14 cellular contexts compared by ENCODE assay signal in the genomic region with DNA sequence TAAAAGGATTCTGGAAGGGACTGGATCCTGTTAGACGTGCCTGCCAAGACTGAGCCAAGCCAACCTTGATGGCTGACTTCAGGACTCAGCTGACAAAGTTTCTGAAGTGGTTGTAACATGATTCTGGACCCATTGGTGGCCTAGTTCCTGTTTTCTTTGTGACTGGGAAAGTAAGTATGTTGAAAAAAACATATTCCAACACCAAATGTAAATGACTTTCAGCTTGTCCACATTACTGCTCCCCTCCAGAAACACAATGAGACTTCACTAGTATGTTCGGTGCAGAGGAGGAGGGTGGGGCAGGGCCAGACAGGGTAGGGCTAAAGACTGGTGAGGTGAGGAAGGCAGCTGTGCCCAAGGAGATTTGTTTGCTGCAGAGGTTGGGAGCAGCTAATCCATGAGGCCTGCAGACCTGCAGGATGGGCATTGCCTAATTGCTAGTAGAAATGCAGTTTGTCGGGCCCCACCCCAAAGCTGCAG. TPM values are rescaled to one million over a fixed set of nuclear protein-coding genes. Genes with fewer than 3 reads are reported as not detected.
DNase-seq lines count a peak whose midpoint lies in the region; ATAC-seq, FAIRE-seq and TF ChIP-seq lines count a peak whose summit lies in the region.
"Had no signal": no experiment of that assay in that cellular context is flagged by ENCODE, and none has a peak within 500 bp of the region (broad histone marks: within the 10 kb centered on the region; RNA-seq: fewer than 3 reads in every experiment).

No MANE protein-coding gene starts in this region.

- DNase-seq in A549 (ENCODE audit: low read depth in 1 of 2, low spot score in 1 of 2) (no peak), MV-4-11 (lab: John Stamatoyannopoulos, UW) (peak; percentile 50), right lobe of liver (no peak), COLO829 (ENCODE audit: low spot score) (no peak)
- no peak for DNase-seq in activated T-cell treated with anti-CD3 and anti-CD28 coated beads, Interleukin-2, amount 50 U/mL, for 4 hours
- DNase-seq in activated CD4-positive, alpha-beta memory T cell treated with anti-CD3 and anti-CD28 coated beads for 36 hours = no peak
- DNase-seq: activated naive CD8-positive, alpha-beta T cell treated with anti-CD3 and anti-CD28 coated beads, Interleukin-2, amount 50 U/mL, for 24 hours; AML-193; NCI-H2171 treated with DMSO at 0.1 percent for 48 hours had no signal

- no peak for TF ChIP-seq CTCF in A549 (IDR thresholded peaks at IDR 0.05)
- no peak for TF ChIP-seq CTCF in right lobe of liver (IDR thresholded peaks at IDR 0.05)

- 85% methylated on average over 3 of the region's 3 CpGs for WGBS in A549 (ENCODE audit: missing lambda C conversion rate)
- WGBS in right lobe of liver (ENCODE audit: insufficient coverage, low coverage, low lambda C conversion rate, missing lambda C conversion rate) = 25% methylated on average over 1 of the region's 3 CpGs

- no peaks in the 10 kb centered on the region for H3K27me3 Mint-ChIP-seq in activated T-cell treated with anti-CD3 and anti-CD28 coated beads, Interleukin-2, amount 50 U/mL, for 4 hours (ENCODE audit: low read depth)
- no peaks in the 10 kb centered on the region for H3K27me3 Mint-ChIP-seq in activated CD4-positive, alpha-beta memory T cell treated with anti-CD3 and anti-CD28 coated beads for 36 hours
- H3K27me3 Mint-ChIP-seq: activated naive CD8-positive, alpha-beta T cell treated with anti-CD3 and anti-CD28 coated beads, Interleukin-2, amount 50 U/mL, for 24 hours had no signal

- FAIRE-seq in A549 (lab: Jason Lieb, UNC) = peak; percentile 56
- FAIRE-seq: endometrium had no signal

- peaks cover 0 to 58% (median 14%) of the 10 kb centered on the region in 4 donors for H3K36me3 ChIP-seq in right lobe of liver

- H3K9me3 Mint-ChIP-seq in activated T-cell treated with anti-CD3 and anti-CD28 coated beads, Interleukin-2, amount 50 U/mL, for 4 hours = no peaks in the 10 kb centered on the region
- H3K9me3 Mint-ChIP-seq in activated CD4-positive, alpha-beta memory T cell treated with anti-CD3 and anti-CD28 coated beads for 36 hours = no peaks in the 10 kb centered on the region
- H3K9me3 Mint-ChIP-seq: activated naive CD8-positive, alpha-beta T cell treated with anti-CD3 and anti-CD28 coated beads, Interleukin-2, amount 50 U/mL, for 24 hours; T-helper 2 cell treated with Interferon-gamma antibody and Interleukin-4, amounts not matched to agents 5 μg/mL and 100 μg/mL, for 36 hours had no signal

- no peak overlapping the region for H3K27ac Mint-ChIP-seq in activated CD4-positive, alpha-beta memory T cell treated with anti-CD3 and anti-CD28 coated beads for 36 hours
- H3K27ac Mint-ChIP-seq: activated naive CD8-positive, alpha-beta T cell treated with anti-CD3 and anti-CD28 coated beads, Interleukin-2, amount 50 U/mL, for 24 hours; T-helper 2 cell treated with Interferon-gamma antibody and Interleukin-4, amounts not matched to agents 5 μg/mL and 100 μg/mL, for 36 hours had no signal

- no peak for TF ChIP-seq EP300 in A549 (IDR thresholded peaks at IDR 0.05)

- H3K27ac ChIP-seq in A549 (no peak overlapping the region), right lobe of liver (peak overlapping the region; percentile 66 to 95 (median 91))
- H3K27ac ChIP-seq: KMS-11 had no signal

- intact Hi-C loops in right lobe of liver (cut with DNase I) = no loop called here
- intact Hi-C loops in activated CD4-positive, alpha-beta memory T cell treated with anti-CD3 and anti-CD28 coated beads for 36 hours (cut with micrococcal nuclease) = no loop called here

- H3K4me1 Mint-ChIP-seq in activated T-cell treated with anti-CD3 and anti-CD28 coated beads, Interleukin-2, amount 50 U/mL, for 4 hours (ENCODE audit: low read depth) = no peaks in the 10 kb centered on the region
- H3K4me1 Mint-ChIP-seq in activated CD4-positive, alpha-beta memory T cell treated with anti-CD3 and anti-CD28 coated beads for 36 hours (ENCODE audit: low read depth) = no peaks in the 10 kb centered on the region
- H3K4me1 Mint-ChIP-seq: activated naive CD8-positive, alpha-beta T cell treated with anti-CD3 and anti-CD28 coated beads, Interleukin-2, amount 50 U/mL, for 24 hours had no signal

- no peak overlapping the region for H3K4me3 Mint-ChIP-seq in activated T-cell treated with anti-CD3 and anti-CD28 coated beads, Interleukin-2, amount 50 U/mL, for 4 hours
- H3K4me3 Mint-ChIP-seq in activated CD4-positive, alpha-beta memory T cell treated with anti-CD3 and anti-CD28 coated beads for 36 hours = no peak overlapping the region
- H3K4me3 Mint-ChIP-seq: activated naive CD8-positive, alpha-beta T cell treated with anti-CD3 and anti-CD28 coated beads, Interleukin-2, amount 50 U/mL, for 24 hours; T-helper 2 cell treated with Interferon-gamma antibody and Interleukin-4, amounts not matched to agents 5 μg/mL and 100 μg/mL, for 36 hours had no signal

- no peak for TF ChIP-seq POLR2A in A549 (IDR thresholded peaks at IDR 0.05; ENCODE audit: low read length)
- TF ChIP-seq POLR2A in right lobe of liver (IDR thresholded peaks at IDR 0.05) = no peak

- CTCF ChIA-PET in A549 (lab: Yijun Ruan, JAX) = interaction anchor here (0.5 to 30.6 kb wide), 7 partner anchors 10 to 112 kb away, joined by 3 to 742 read pairs (median 9); a partner anchor contains a TSS
- CTCF ChIA-PET in activated CD4-positive, alpha-beta memory T cell treated with anti-CD3 and anti-CD28 coated beads for 36 hours (lab: Charles Lee) = interaction anchor here (1.5 kb wide), 1 partner anchor 12 kb away, joined by 8 read pairs; no protein-coding TSS in a partner anchor

- H3K36me3 Mint-ChIP-seq in activated T-cell treated with anti-CD3 and anti-CD28 coated beads, Interleukin-2, amount 50 U/mL, for 4 hours (ENCODE audit: insufficient read depth) = peaks cover 31% of the 10 kb centered on the region
- H3K36me3 Mint-ChIP-seq in activated CD4-positive, alpha-beta memory T cell treated with anti-CD3 and anti-CD28 coated beads for 36 hours = peaks cover 34% of the 10 kb centered on the region

- H3K4me1 ChIP-seq in A549 (peaks cover 26% of the 10 kb centered on the region), right lobe of liver (peaks cover 0 to 52% (median 22%) of the 10 kb centered on the region in 4 donors)

- no peak for TF ChIP-seq RAD21 in A549 (conservative IDR thresholded peaks at IDR 0.05 in 1 of 2, IDR thresholded peaks at IDR 0.05 in 1 of 2)

- no peaks in the 10 kb centered on the region for H3K9me3 ChIP-seq in A549
- H3K9me3 ChIP-seq in right lobe of liver = no peaks in the 10 kb centered on the region

- H3K4me2 ChIP-seq in A549 = no peak overlapping the region
- H3K4me2 ChIP-seq: KMS-11 had no signal

- H3K27me3 ChIP-seq in right lobe of liver = no peaks in the 10 kb centered on the region

- no peak overlapping the region for H3K4me3 ChIP-seq in A549
- H3K4me3 ChIP-seq in right lobe of liver = no peak overlapping the region

- ATAC-seq in A549 (no peak), esophagus mucosa (peak; percentile 97), right lobe of liver (peak; percentile 11 to 57 (median 54)), HG03097 (IDR thresholded peaks at IDR 0.05; ENCODE audit: low FRiP score, unreplicated experiment) (no peak)
- ATAC-seq in activated T-cell treated with anti-CD3 and anti-CD28 coated beads, Interleukin-2, amount 50 U/mL, for 4 hours = no peak
- ATAC-seq: activated naive CD8-positive, alpha-beta T cell treated with anti-CD3 and anti-CD28 coated beads, Interleukin-2, amount 50 U/mL, for 24 hours had no signal

- POLR2A ChIA-PET in A549 (lab: Yijun Ruan, JAX) = interaction anchor here (0.5 to 2.0 kb wide), 3 partner anchors 22 to 37 kb away, joined by 3 to 6 read pairs (median 4); a partner anchor contains a TSS
- POLR2A ChIA-PET in activated CD4-positive, alpha-beta memory T cell treated with anti-CD3 and anti-CD28 coated beads for 36 hours (lab: Charles Lee) = no interaction called here

RNA-seq across cellular contexts. Expression of a gene that starts 26.4 kb away (rescaled TPM):
- polyA plus RNA-seq in A549 (2011; rRNA removed) (82.9 and 95.8 TPM in 2 replicates), A549 (2017; fragmentation: RNase III; extraction: RNeasy Plus Mini Kit Qiagen cat#74134 plus additional on column Dnase treatment) (270 to 323 TPM (median 299 TPM) in 3 replicates)
- 36.4 and 45.1 TPM in 2 replicates for polyA plus RNA-seq in A549 (2012; cell fraction: cytosol; rRNA removed)
- 41.7 and 57.7 TPM in 2 replicates for polyA plus RNA-seq in A549 (2012; cell fraction: nucleus; rRNA removed)
- 74.5 and 81.8 TPM in 2 replicates for polyA minus RNA-seq in A549 (2011; rRNA and poly(A)+ RNA removed)
- total RNA-seq in esophagus mucosa (63.0 TPM), right lobe of liver (10 to 100 TPM; 50.8 to 76.7 (median 72.0) TPM)
- total RNA-seq in activated T-cell treated with anti-CD3 and anti-CD28 coated beads, Interleukin-2, amount 50 U/mL, for 4 hours = 100 to 1,000 TPM; 228 to 255 (median 241) TPM
- 100 to 1,000 TPM; 158 TPM for total RNA-seq in activated CD4-positive, alpha-beta memory T cell treated with anti-CD3 and anti-CD28 coated beads for 36 hours

RNA-seq across cellular contexts. Expression of a gene that starts 36.1 kb away (rescaled TPM):
- 21.4 and 26.2 TPM in 2 replicates for polyA plus RNA-seq in A549 (2011; rRNA removed)
- 27.3 and 36.1 TPM in 2 replicates for polyA plus RNA-seq in A549 (2012; cell fraction: cytosol; rRNA removed)
- 50.5 and 50.8 TPM in 2 replicates for polyA plus RNA-seq in A549 (2012; cell fraction: nucleus; rRNA removed)
- 17.4 to 18.7 TPM (median 18.2 TPM) in 3 replicates for polyA plus RNA-seq in A549 (2017; fragmentation: RNase III; extraction: RNeasy Plus Mini Kit Qiagen cat#74134 plus additional on column Dnase treatment)
- 68.2 and 69.2 TPM in 2 replicates for polyA minus RNA-seq in A549 (2011; rRNA and poly(A)+ RNA removed)
- total RNA-seq in esophagus mucosa = 19.5 TPM
- 10 to 100 TPM; 13.2 to 20.6 (median 16.6) TPM for total RNA-seq in right lobe of liver
- 10 to 100 TPM; 17.3 to 21.1 (median 19.1) TPM for total RNA-seq in activated T-cell treated with anti-CD3 and anti-CD28 coated beads, Interleukin-2, amount 50 U/mL, for 4 hours
- total RNA-seq in activated CD4-positive, alpha-beta memory T cell treated with anti-CD3 and anti-CD28 coated beads for 36 hours = 10 to 100 TPM; 32.0 to 34.0 TPM

RNA-seq across cellular contexts. Expression of a gene that starts 44.8 kb away (rescaled TPM):
- polyA plus RNA-seq in A549 (2011; rRNA removed) = 55.5 and 56.6 TPM in 2 replicates
- polyA plus RNA-seq in A549 (2012; cell fraction: cytosol; rRNA removed) = 98.3 and 162 TPM in 2 replicates
- polyA plus RNA-seq in A549 (2012; cell fraction: nucleus; rRNA removed) = 215 and 231 TPM in 2 replicates
- 104 to 107 TPM (median 105 TPM) in 3 replicates for polyA plus RNA-seq in A549 (2017; fragmentation: RNase III; extraction: RNeasy Plus Mini Kit Qiagen cat#74134 plus additional on column Dnase treatment)
- 138 and 167 TPM in 2 replicates for polyA minus RNA-seq in A549 (2011; rRNA and poly(A)+ RNA removed)
- 34.2 TPM for total RNA-seq in esophagus mucosa
- total RNA-seq in right lobe of liver = 10 to 100 TPM in 1 of 6 experiments, 1 to 10 TPM in 5; 2.0 to 26.4 (median 3.0) TPM
- 1 to 10 TPM; 3.5 to 5.5 (median 3.5) TPM for total RNA-seq in activated T-cell treated with anti-CD3 and anti-CD28 coated beads, Interleukin-2, amount 50 U/mL, for 4 hours
- 1 to 10 TPM; 4.3 to 4.4 TPM for total RNA-seq in activated CD4-positive, alpha-beta memory T cell treated with anti-CD3 and anti-CD28 coated beads for 36 hours

RNA-seq across cellular contexts. Expression of a gene that starts 48.0 kb away (rescaled TPM):
- polyA plus RNA-seq in A549 (2011; rRNA removed) (11.2 and 11.4 TPM in 2 replicates), A549 (2017; fragmentation: RNase III; extraction: RNeasy Plus Mini Kit Qiagen cat#74134 plus additional on column Dnase treatment) (13.0 to 14.8 TPM (median 13.7 TPM) in 3 replicates)
- polyA plus RNA-seq in A549 (2012; cell fraction: cytosol; rRNA removed) = 9.6 and 13.5 TPM in 2 replicates
- 34.8 and 36.5 TPM in 2 replicates for polyA plus RNA-seq in A549 (2012; cell fraction: nucleus; rRNA removed)
- 10.6 and 12.4 TPM in 2 replicates for polyA minus RNA-seq in A549 (2011; rRNA and poly(A)+ RNA removed)
- total RNA-seq in esophagus mucosa (3.5 TPM), right lobe of liver (10 to 100 TPM; 24.0 to 78.9 (median 56.9) TPM)
- 1 to 10 TPM; 4.5 to 5.7 (median 4.7) TPM for total RNA-seq in activated T-cell treated with anti-CD3 and anti-CD28 coated beads, Interleukin-2, amount 50 U/mL, for 4 hours
- 10 to 100 TPM; 12.5 to 13.8 TPM for total RNA-seq in activated CD4-positive, alpha-beta memory T cell treated with anti-CD3 and anti-CD28 coated beads for 36 hours

Comparison
In these comparisons a context has a peak if more than half of its experiments do, and no peak if none do; other contexts are left out.
1. ATAC-seq: peak in esophagus mucosa (single experiment) and right lobe of liver (4 of 4); none in A549 (0 of 2), activated T-cell treated with anti-CD3 and anti-CD28 coated beads, Interleukin-2, amount 50 U/mL, for 4 hours (0 of 2) and HG03097 (single experiment).
2. H3K27ac ChIP-seq: peak in right lobe of liver (3 of 3); none in A549 (0 of 2).